Comparison of ENCODE assay signal across 1 cellular context in genomic region chr11:115581871-115582639, GRCh38.
TF ChIP-seq lines count a peak whose summit lies in the region.

No MANE protein-coding gene starts in this region.

TF ChIP-seq in H1, 55 proteins besides CTCF, POLR2A, EP300 and RAD21 (continued from another document):
- TF ChIP-seq CHD7 (IDR thresholded peaks at IDR 0.05; ENCODE audit: insufficient replicate concordance, low read length) (no peak), GABPA (IDR thresholded peaks at IDR 0.05; ENCODE audit: borderline replicate concordance, insufficient read depth, low read length) (no peak), ZNF274 (IDR thresholded peaks at IDR 0.05; ENCODE audit: borderline replicate concordance, extremely low read depth, low read length) (no peak), BRCA1 (IDR thresholded peaks at IDR 0.05; ENCODE audit: low read depth, low read length) (no peak), GTF2F1 (IDR thresholded peaks at IDR 0.05; ENCODE audit: borderline replicate concordance, low read depth, low read length) (no peak), TCF12 (IDR thresholded peaks at IDR 0.05; ENCODE audit: low read depth, low read length) (no peak), HDAC2 (IDR thresholded peaks at IDR 0.05; ENCODE audit: borderline replicate concordance in 1 of 2, low read depth in 2 of 2, low read length in 2 of 2) (no peak), TEAD4 (IDR thresholded peaks at IDR 0.05; ENCODE audit: low read depth, low read length) (no peak), KDM5A (IDR thresholded peaks at IDR 0.05; ENCODE audit: low read length) (no peak), CBX5 (IDR thresholded peaks at IDR 0.05; ENCODE audit: low read depth, low read length) (no peak), NRF1 (IDR thresholded peaks at IDR 0.05; ENCODE audit: low read depth, low read length) (no peak), POU5F1 (IDR thresholded peaks at IDR 0.05; ENCODE audit: low read depth, low read length) (no peak), RNF2 (IDR thresholded peaks at IDR 0.05; ENCODE audit: borderline replicate concordance, low read depth, low read length, missing control alignments, poor library complexity, severe bottlenecking) (no peak), EGR1 (IDR thresholded peaks at IDR 0.05; ENCODE audit: borderline replicate concordance, low read depth, low read length) (no peak), CTBP2 (IDR thresholded peaks at IDR 0.05; ENCODE audit: borderline replicate concordance, insufficient read depth, insufficient read length, low read length) (no peak)
- TF ChIP-seq, protein P1, sequence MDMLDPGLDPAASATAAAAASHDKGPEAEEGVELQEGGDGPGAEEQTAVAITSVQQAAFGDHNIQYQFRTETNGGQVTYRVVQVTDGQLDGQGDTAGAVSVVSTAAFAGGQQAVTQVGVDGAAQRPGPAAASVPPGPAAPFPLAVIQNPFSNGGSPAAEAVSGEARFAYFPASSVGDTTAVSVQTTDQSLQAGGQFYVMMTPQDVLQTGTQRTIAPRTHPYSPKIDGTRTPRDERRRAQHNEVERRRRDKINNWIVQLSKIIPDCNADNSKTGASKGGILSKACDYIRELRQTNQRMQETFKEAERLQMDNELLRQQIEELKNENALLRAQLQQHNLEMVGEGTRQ (IDR thresholded peaks at IDR 0.05; ENCODE audit: low read length) = no peak
TF ChIP-seq in H1: peak in this region for 0.
